In genomic region chr14:95267306-95267705, GRCh38 we compare ENCODE assay signal across 17 cellular contexts. TPM values are rescaled to one million over a fixed set of nuclear protein-coding genes. Genes with fewer than 3 reads are reported as not detected.
A peak's percentile ranks its signal among the peaks of the same experiment; 100 is the strongest.
DNase-seq lines count a peak whose midpoint lies in the region; TF ChIP-seq lines count a peak whose summit lies in the region.
"Had no signal": no experiment of that assay in that cellular context is flagged by ENCODE, and none has a peak within 500 bp of the region (broad histone marks: within the 10 kb centered on the region; RNA-seq: fewer than 3 reads in every experiment).

No MANE protein-coding gene starts in this region.

- intact Hi-C loops in activated naive CD4-positive, alpha-beta T cell treated with anti-CD3 and anti-CD28 coated beads for 36 hours (cut with micrococcal nuclease) = loop anchor here (5.0 to 10.0 kb wide), 2 partner anchors 50 to 1293 kb away; partner anchors contain the start of genes ASB2 and CLMN
- intact Hi-C loops in mammary epithelial cell (cut with micrococcal nuclease) = loop anchor here (5.0 to 10.0 kb wide), 3 partner anchors 97 to 265 kb away; partner anchors contain the start of gene DICER1

- no peak overlapping the region for H3K9ac ChIP-seq in mammary epithelial cell (ENCODE audit: insufficient read depth, low read length)
- no peak overlapping the region for H3K9ac ChIP-seq in subcutaneous abdominal adipose tissue (ENCODE audit: low read length in 5 of 5)

- peaks cover 35% of the 10 kb centered on the region for H3K4me1 Mint-ChIP-seq in activated naive CD4-positive, alpha-beta T cell treated with anti-CD3 and anti-CD28 coated beads for 36 hours (ENCODE audit: low read depth)

- H3K36me3 ChIP-seq in mammary epithelial cell (ENCODE audit: insufficient read depth, low read length) (no peaks in the 10 kb centered on the region), subcutaneous abdominal adipose tissue (ENCODE audit: control insufficient read depth in 5 of 5, insufficient read depth in 5 of 5, low read length in 5 of 5) (no peaks in the 10 kb centered on the region)
- H3K36me3 ChIP-seq: right lobe of liver, suprapubic skin had no signal

- no TSS peak for BruUV-seq in mammary epithelial cell (replicated peaks; lab: Mats Ljungman, UMichigan)

- no peak overlapping the region for H3K4me3 Mint-ChIP-seq in activated naive CD4-positive, alpha-beta T cell treated with anti-CD3 and anti-CD28 coated beads for 36 hours
- H3K4me3 Mint-ChIP-seq: HFFc6 had no signal

- no peak overlapping the region for H3K4me2 ChIP-seq in mammary epithelial cell (ENCODE audit: insufficient read depth, low read depth, low read length)

- no peaks in the 10 kb centered on the region for H3K36me3 Mint-ChIP-seq in activated naive CD4-positive, alpha-beta T cell treated with anti-CD3 and anti-CD28 coated beads for 36 hours (ENCODE audit: low read depth)

- dilution Hi-C loops in mammary epithelial cell (cut with HindIII; ENCODE audit: low sequenced_read_pairs) = no loop called here

- in situ Hi-C loops in mammary epithelial cell (cut with MboI; ENCODE audit: low sequenced_read_pairs in 2 of 2) = loop anchor here in 1 of 2 donors (10.0 to 25.0 kb wide), 2 partner anchors 57 to 245 kb away; partner anchors contain the start of gene SYNE3

- peaks cover 39% of the 10 kb centered on the region for H3K79me2 ChIP-seq in mammary epithelial cell (ENCODE audit: insufficient read depth, low read length)

- H3K27me3 Mint-ChIP-seq in activated naive CD4-positive, alpha-beta T cell treated with anti-CD3 and anti-CD28 coated beads for 36 hours (ENCODE audit: low read depth) = no peaks in the 10 kb centered on the region

- TF ChIP-seq CTCF in mammary epithelial cell (conservative IDR thresholded peaks at IDR 0.05 in 1 of 2, IDR thresholded peaks at IDR 0.05 in 1 of 2; ENCODE audit: extremely low read depth in 1 of 2, insufficient read depth in 1 of 2, low read depth in 1 of 2, low read length in 2 of 2) = no peak

- peak; percentile 32 for DNase-seq in activated naive CD4-positive, alpha-beta T cell treated with anti-CD3 and anti-CD28 coated beads for 36 hours
- no peak for DNase-seq in activated naive CD4-positive, alpha-beta T cell (lab: John Stamatoyannopoulos, UW)
- DNase-seq in RPMI7951 (ENCODE audit: low read depth) (peak; percentile 51), mammary epithelial cell (peak; percentile 57), SW480 (ENCODE audit: low spot score) (no peak), DMS 273 treated with DMSO at 0.1 percent for 48 hours (lab: John Stamatoyannopoulos, UW) (no peak), NCI-H1092 (lab: John Stamatoyannopoulos, UW) (no peak)
- DNase-seq: activated CD4-positive, CD25-positive, alpha-beta regulatory T cell; anterior cingulate cortex; HFFc6; IMR-90; NCI-H1092 treated with DMSO at 0.1 percent for 48 hours; NCI-H2171 treated with DMSO at 0.1 percent for 48 hours; NCI-H82; right lobe of liver had no signal

- H3K9me3 ChIP-seq in mammary epithelial cell (replicated peaks; ENCODE audit: insufficient read depth, low read length) (no peaks in the 10 kb centered on the region), subcutaneous abdominal adipose tissue (ENCODE audit: control insufficient read depth in 5 of 5, low read length in 5 of 5) (no peaks in the 10 kb centered on the region)
- H3K9me3 ChIP-seq: right lobe of liver, suprapubic skin had no signal

- CTCF ChIA-PET in activated naive CD4-positive, alpha-beta T cell treated with anti-CD3 and anti-CD28 coated beads for 36 hours (lab: Charles Lee) = no interaction called here
- CTCF ChIA-PET in mammary epithelial cell (lab: Charles Lee; ENCODE audit: low non-redundant PET) = no interaction called here

- H3K27ac Mint-ChIP-seq in activated naive CD4-positive, alpha-beta T cell treated with anti-CD3 and anti-CD28 coated beads for 36 hours = no peak overlapping the region
- H3K27ac Mint-ChIP-seq: HFFc6 had no signal

- H4K20me1 ChIP-seq in mammary epithelial cell (ENCODE audit: insufficient read depth, low read length) = no peaks in the 10 kb centered on the region

- peak overlapping the region; percentile 23 for H2AFZ ChIP-seq in mammary epithelial cell (ENCODE audit: low read depth, low read length)

- H3K27me3 ChIP-seq in mammary epithelial cell (ENCODE audit: insufficient read depth, low read length) (no peaks in the 10 kb centered on the region), subcutaneous abdominal adipose tissue (ENCODE audit: control insufficient read depth in 5 of 5, insufficient read depth in 4 of 5, low read length in 5 of 5) (no peaks in the 10 kb centered on the region)
- H3K27me3 ChIP-seq: right lobe of liver, suprapubic skin had no signal

- H3K27ac ChIP-seq in mammary epithelial cell (ENCODE audit: insufficient read depth, low read depth, low read length) = peak overlapping the region; percentile 100
- H3K27ac ChIP-seq in subcutaneous abdominal adipose tissue (ENCODE audit: low read depth, low read length) = peak overlapping the region; percentile 21
- H3K27ac ChIP-seq: right lobe of liver, suprapubic skin had no signal

- 3% methylated on average over 4 of the region's 4 CpGs for WGBS in mammary epithelial cell (ENCODE audit: low coverage, missing lambda C conversion rate)

- no peaks in the 10 kb centered on the region for H3K9me3 Mint-ChIP-seq in activated naive CD4-positive, alpha-beta T cell treated with anti-CD3 and anti-CD28 coated beads for 36 hours

- H3K4me1 ChIP-seq in mammary epithelial cell (ENCODE audit: insufficient read depth, low read length) (peaks cover 45% of the 10 kb centered on the region), subcutaneous abdominal adipose tissue (ENCODE audit: control insufficient read depth in 5 of 5, insufficient read depth in 5 of 5, low read length in 5 of 5) (peaks cover 1 to 14% (median 8%) of the 10 kb centered on the region in 5 donors)

- H3K4me3 ChIP-seq in mammary epithelial cell (replicated peaks in 1 of 3; ENCODE audit: insufficient read depth in 1 of 3, low read depth in 2 of 3, low read length in 3 of 3) = no peak overlapping the region
- H3K4me3 ChIP-seq in subcutaneous abdominal adipose tissue (ENCODE audit: low read depth in 1 of 5, low read length in 5 of 5) = no peak overlapping the region
- H3K4me3 ChIP-seq: right lobe of liver, suprapubic skin had no signal

RNA-seq across cellular contexts. Expression of gene CLMN, which starts 52.4 kb away (rescaled TPM):
- total RNA-seq in activated naive CD4-positive, alpha-beta T cell treated with anti-CD3 and anti-CD28 coated beads for 36 hours = 1 to 10 TPM; 1.9 to 2.6 TPM
- total RNA-seq in RPMI7951 (2014; rRNA removed; shearing (Covaris generic)) = 0.59 and 0.72 TPM in 2 replicates
- 10 to 100 TPM; 12.2 to 64.3 TPM for total RNA-seq in mammary epithelial cell
- 12.0 TPM for polyA plus RNA-seq in mammary epithelial cell
- polyA minus RNA-seq in mammary epithelial cell = 45.1 TPM

Comparison
In these comparisons a context has a peak if more than half of its experiments do, and no peak if none do; other contexts are left out.
1. DNase-seq: peak in activated naive CD4-positive, alpha-beta T cell treated with anti-CD3 and anti-CD28 coated beads for 36 hours (single experiment), RPMI7951 (single experiment) and mammary epithelial cell (single experiment); none in activated naive CD4-positive, alpha-beta T cell (0 of 4), SW480 (single experiment), DMS 273 treated with DMSO at 0.1 percent for 48 hours (single experiment) and NCI-H1092 (single experiment).